Comparison of ENCODE assay signal across 16 cellular contexts in the genomic region with DNA sequence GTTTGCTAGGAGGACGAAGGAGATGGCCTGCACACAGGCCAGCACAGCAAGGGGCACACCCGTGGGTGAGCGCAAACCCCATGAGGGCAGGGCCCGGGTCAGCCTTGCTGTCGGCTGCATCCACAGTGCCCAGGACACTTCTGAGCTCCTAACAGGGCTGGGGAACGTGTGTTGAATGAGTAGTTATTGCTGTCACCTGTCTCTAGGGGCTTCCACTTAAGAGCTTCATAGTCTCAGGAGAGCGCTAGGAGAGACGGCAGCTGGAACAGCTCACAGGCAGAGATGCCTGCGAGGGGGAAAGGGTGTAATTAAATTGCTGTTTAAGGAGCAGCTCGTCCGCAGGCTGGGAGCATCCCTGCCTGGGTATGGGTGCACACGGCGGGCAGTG.
A peak's percentile ranks its signal among the peaks of the same experiment; 100 is the strongest.
DNase-seq lines count a peak whose midpoint lies in the region; ATAC-seq and TF ChIP-seq lines count a peak whose summit lies in the region.
"Had no signal": no experiment of that assay in that cellular context is flagged by ENCODE, and none has a peak within 500 bp of the region (broad histone marks: within the 10 kb centered on the region; RNA-seq: fewer than 3 reads in every experiment).

No MANE protein-coding gene starts in this region.

- H3K27ac ChIP-seq in cardiac muscle cell (peak overlapping the region; percentile 83), right atrium auricular region (no peak overlapping the region), upper lobe of right lung (no peak overlapping the region)

- H3K9me3 ChIP-seq in cardiac muscle cell (ENCODE audit: low read depth) (no peaks in the 10 kb centered on the region), right atrium auricular region (no peaks in the 10 kb centered on the region), upper lobe of right lung (no peaks in the 10 kb centered on the region)

- H3K4me1 ChIP-seq in cardiac muscle cell (ENCODE audit: low read depth) (peaks cover 37% of the 10 kb centered on the region), right atrium auricular region (peaks cover 0 to 23% of the 10 kb centered on the region in 2 donors), upper lobe of right lung (no peaks in the 10 kb centered on the region)

- H3K36me3 ChIP-seq in cardiac muscle cell (no peaks in the 10 kb centered on the region), right atrium auricular region (no peaks in the 10 kb centered on the region), upper lobe of right lung (no peaks in the 10 kb centered on the region)

- H3K4me3 ChIP-seq in cardiac muscle cell (no peak overlapping the region), right atrium auricular region (no peak overlapping the region), upper lobe of right lung (no peak overlapping the region)

- H3K27me3 ChIP-seq in cardiac muscle cell (no peaks in the 10 kb centered on the region), right atrium auricular region (no peaks in the 10 kb centered on the region), upper lobe of right lung (no peaks in the 10 kb centered on the region)

- peak; percentile 21 for ATAC-seq in left ventricle myocardium superior
- ATAC-seq in upper lobe of right lung = no peak

- DNase-seq in cardiac muscle cell (ENCODE audit: low read depth in 1 of 2, low spot score in 1 of 2) = peak in 1 of 2 donors; percentile 46
- DNase-seq in right atrium auricular region (ENCODE audit: low spot score) = no peak
- peak; percentile 77 to 93 for DNase-seq in NCI-H524 (lab: John Stamatoyannopoulos, UW)
- no peak for DNase-seq in left ventricle myocardium superior
- DNase-seq in upper lobe of right lung = peak; percentile 40
- DNase-seq in GM10266 (ENCODE audit: extremely low spot score) = no peak
- no peak for DNase-seq in NCI-H774 (lab: John Stamatoyannopoulos, UW)
- DNase-seq in T-helper 2 cell = no peak
- DNase-seq: caudate nucleus; CD8-positive, alpha-beta memory T cell; effector CD8-positive, alpha-beta T cell; hippocampal formation; kidney; midbrain; SIG-M5; stimulated activated CD4-positive, alpha-beta T cell treated with anti-CD3 and anti-CD28 coated beads, Interleukin-2, amount 100 ng/mL, for 24 hours had no signal

- intact Hi-C loops in left ventricle myocardium superior (cut with micrococcal nuclease) = no loop called here
- intact Hi-C loops in upper lobe of right lung (cut with DNase I) = no loop called here

- TF ChIP-seq CTCF in cardiac muscle cell (IDR thresholded peaks at IDR 0.05; ENCODE audit: low read depth, low read length) (no peak), right atrium auricular region (IDR thresholded peaks at IDR 0.05) (no peak), upper lobe of right lung (IDR thresholded peaks at IDR 0.05) (no peak), GM10266 (IDR thresholded peaks at IDR 0.05; ENCODE audit: control insufficient read depth, insufficient read depth, low read depth, missing control alignments) (no peak)

Comparison
In these comparisons a context has a peak if more than half of its experiments do, and no peak if none do; other contexts are left out.
1. DNase-seq: peak in NCI-H524 (2 of 2) and upper lobe of right lung (single experiment); none in right atrium auricular region (single experiment), left ventricle myocardium superior (single experiment), GM10266 (single experiment), NCI-H774 (single experiment) and T-helper 2 cell (0 of 5).